Comparison of ENCODE assay signal across 29 cellular contexts in genomic region chr11:57348052-57348451, GRCh38. TPM values are rescaled to one million over a fixed set of nuclear protein-coding genes. Genes with fewer than 3 reads are reported as not detected.
"Had no signal": no experiment of that assay in that cellular context is flagged by ENCODE, and none has a peak within 500 bp of the region (broad histone marks: within the 10 kb centered on the region; RNA-seq: fewer than 3 reads in every experiment).

No MANE protein-coding gene starts in this region.

- H2AFZ ChIP-seq: hepatocyte had no signal

- H3K9me3 ChIP-seq: left lung, neutrophil, pancreas, testis, uterus had no signal

- DNase-seq: activated CD4-positive, alpha-beta T cell treated with anti-CD3 and anti-CD28 coated beads for 1 hour; activated CD4-positive, alpha-beta T cell treated with anti-CD3 and anti-CD28 coated beads, Interleukin-2, amount 50 U/mL, for 1 hour; activated CD8-positive, alpha-beta T cell treated with anti-CD3 and anti-CD28 coated beads, Interleukin-2, amount 10 ng/mL, durations not matched to agents 7 days and 5 days; activated gamma-delta T cell treated with Interleukin-2 at 50 U/mL for 16 hours; dermis blood vessel endothelial cell; effector memory CD4-positive, alpha-beta T cell; glutamatergic neuron; immature natural killer cell; left lung; naive thymus-derived CD8-positive, alpha-beta T cell; pancreas; right cardiac atrium; stimulated activated CD4-positive, alpha-beta T cell treated with anti-CD3 and anti-CD28 coated beads, Interleukin-1b, Interleukin-23, amount 100 ng/mL, for 48 hours; T-cell; testis; trophoblast cell; uterus had no signal

- H3K79me2 ChIP-seq: hepatocyte had no signal

- FAIRE-seq: frontal cortex, pancreas had no signal

- H3K27ac ChIP-seq: hepatocyte, left lung, neutrophil, pancreas, testis, uterus had no signal

- H3K4me1 ChIP-seq: testis, uterus had no signal

- H3K4me3 ChIP-seq: hepatocyte, left lung, pancreas, testis, uterus had no signal

- H3K36me3 ChIP-seq: left lung, neutrophil, pancreas, uterus had no signal

- H3K4me2 ChIP-seq: hepatocyte had no signal

- H3K27me3 ChIP-seq: hepatocyte, left lung, neutrophil, pancreas, testis, uterus had no signal

- ATAC-seq: activated CD8-positive, alpha-beta T cell treated with anti-CD3 and anti-CD28 coated beads, Interleukin-2, amount 10 ng/mL, durations not matched to agents 7 days and 5 days; esophagus mucosa; left lung; naive thymus-derived CD8-positive, alpha-beta T cell; pancreas; right cardiac atrium; T-cell had no signal

RNA-seq across cellular contexts. Expression of gene P2RX3, which starts 9.9 kb away (rescaled TPM):
- total RNA-seq: activated CD8-positive, alpha-beta T cell treated with anti-CD3 and anti-CD28 coated beads, Interleukin-2, amount 10 ng/mL, durations not matched to agents 7 days and 5 days; activated T-helper 1 cell treated with anti-CD3 and anti-CD28 coated beads, Interleukin-12 subunit alpha, Interleukin-12 subunit beta, Interleukin-2, Interleukin-4 antibody, amounts not matched to agents 30 ng/mL and 10 ng/mL and 1 ng/mL, durations not matched to agents 14 hours and 24 hours and 36 hours; aorta; dermis blood vessel endothelial cell; esophagus mucosa; frontal cortex; hepatocyte; kidney epithelial cell; left lung; lung microvascular endothelial cell; naive thymus-derived CD8-positive, alpha-beta T cell; pulmonary artery endothelial cell; right cardiac atrium; T-cell had no signal
- polyA plus RNA-seq: aorta; hepatocyte; immature natural killer cell; naive thymus-derived CD8-positive, alpha-beta T cell had no signal

RNA-seq across cellular contexts. Expression of gene PRG3, which starts 32.9 kb away (rescaled TPM):
- total RNA-seq: activated CD8-positive, alpha-beta T cell treated with anti-CD3 and anti-CD28 coated beads, Interleukin-2, amount 10 ng/mL, durations not matched to agents 7 days and 5 days; activated T-helper 1 cell treated with anti-CD3 and anti-CD28 coated beads, Interleukin-12 subunit alpha, Interleukin-12 subunit beta, Interleukin-2, Interleukin-4 antibody, amounts not matched to agents 30 ng/mL and 10 ng/mL and 1 ng/mL, durations not matched to agents 14 hours and 24 hours and 36 hours; aorta; cardiac septum; dermis blood vessel endothelial cell; esophagus mucosa; frontal cortex; hepatocyte; kidney epithelial cell; left lung; lung microvascular endothelial cell; mesothelial cell of epicardium; naive thymus-derived CD8-positive, alpha-beta T cell; pancreas; pulmonary artery endothelial cell; right cardiac atrium; T-cell; testis; uterus had no signal
- polyA plus RNA-seq: adipose tissue; aorta; hepatocyte; immature natural killer cell; naive thymus-derived CD8-positive, alpha-beta T cell; pancreas; right cardiac atrium had no signal

RNA-seq across cellular contexts. Expression of gene PRG2, which starts 42.4 kb away (rescaled TPM):
- total RNA-seq: activated T-helper 1 cell treated with anti-CD3 and anti-CD28 coated beads, Interleukin-12 subunit alpha, Interleukin-12 subunit beta, Interleukin-2, Interleukin-4 antibody, amounts not matched to agents 30 ng/mL and 10 ng/mL and 1 ng/mL, durations not matched to agents 14 hours and 24 hours and 36 hours; cardiac septum; dermis blood vessel endothelial cell; esophagus mucosa; frontal cortex; hepatocyte; lung microvascular endothelial cell; mesothelial cell of epicardium; naive thymus-derived CD8-positive, alpha-beta T cell; pancreas; testis had no signal
- polyA plus RNA-seq: hepatocyte; naive thymus-derived CD8-positive, alpha-beta T cell had no signal
